ENCODE assay signal across 20 cellular contexts in genomic region chr16:66304961-66305360, GRCh38.
"Had no signal": no experiment of that assay in that cellular context is flagged by ENCODE, and none has a peak within 500 bp of the region (broad histone marks: within the 10 kb centered on the region; RNA-seq: fewer than 3 reads in every experiment).

No MANE protein-coding gene starts in this region.

- H3K4me1 ChIP-seq: gastrocnemius medialis, left ventricle myocardium inferior, lower lobe of right lung, right atrium auricular region, testis, upper lobe of right lung had no signal

- DNase-seq: effector memory CD4-positive, alpha-beta T cell; gastrocnemius medialis; left ventricle myocardium inferior; lower lobe of right lung; midbrain; naive B cell; small intestine; stimulated activated CD4-positive, alpha-beta T cell treated with anti-CD3 and anti-CD28 coated beads, Interleukin-12 subunit alpha, Interleukin-12 subunit beta, amount 100 ng/mL, for 4 hours; stimulated activated CD4-positive, alpha-beta T cell treated with anti-CD3 and anti-CD28 coated beads, Interleukin-4, amount 100 ng/mL, for 1 hour; stimulated activated CD8-positive, alpha-beta memory T cell treated with anti-CD3 and anti-CD28 coated beads, Interleukin-4, amount 100 ng/mL, for 48 hours; stimulated activated naive CD8-positive, alpha-beta T cell treated with anti-CD3 and anti-CD28 coated beads, Interleukin-15, Interleukin-2, amounts not matched to agents 100 U/mL and 50 U/mL, for 24 hours; testis; upper lobe of right lung had no signal

- H3K4me3 Mint-ChIP-seq: central memory CD8-positive, alpha-beta T cell; memory B cell; naive B cell; stimulated activated effector memory CD8-positive, alpha-beta T cell treated with anti-CD3 and anti-CD28 coated beads, Interleukin-12 subunit alpha, Interleukin-12 subunit beta, amount 100 ng/mL, for 72 hours had no signal

- H3K9me3 ChIP-seq: gastrocnemius medialis, lower lobe of right lung, right atrium auricular region, testis, upper lobe of right lung had no signal

- H3K4me1 Mint-ChIP-seq: central memory CD8-positive, alpha-beta T cell; memory B cell; naive B cell; stimulated activated effector memory CD8-positive, alpha-beta T cell treated with anti-CD3 and anti-CD28 coated beads, Interleukin-12 subunit alpha, Interleukin-12 subunit beta, amount 100 ng/mL, for 72 hours had no signal

- H3K9me3 Mint-ChIP-seq: stimulated activated effector memory CD8-positive, alpha-beta T cell treated with anti-CD3 and anti-CD28 coated beads, Interleukin-12 subunit alpha, Interleukin-12 subunit beta, amount 100 ng/mL, for 72 hours had no signal

- H3K27ac Mint-ChIP-seq: memory B cell; naive B cell; stimulated activated effector memory CD8-positive, alpha-beta T cell treated with anti-CD3 and anti-CD28 coated beads, Interleukin-12 subunit alpha, Interleukin-12 subunit beta, amount 100 ng/mL, for 72 hours had no signal

- H3K36me3 ChIP-seq: esophagus muscularis mucosa, gastrocnemius medialis, left ventricle myocardium inferior, lower lobe of right lung, right atrium auricular region, tibial nerve, upper lobe of right lung had no signal

- ATAC-seq: gastrocnemius medialis; lower lobe of right lung; stimulated activated effector memory CD8-positive, alpha-beta T cell treated with anti-CD3 and anti-CD28 coated beads, Interleukin-12 subunit alpha, Interleukin-12 subunit beta, amount 100 ng/mL, for 72 hours; stimulated activated naive CD8-positive, alpha-beta T cell treated with anti-CD3 and anti-CD28 coated beads, Interleukin-15, Interleukin-2, amounts not matched to agents 100 U/mL and 50 U/mL, for 24 hours; upper lobe of right lung had no signal

- H3K4me3 ChIP-seq: esophagus muscularis mucosa, gastrocnemius medialis, left ventricle myocardium inferior, lower lobe of right lung, right atrium auricular region, testis, tibial nerve, upper lobe of right lung had no signal

- H3K36me3 Mint-ChIP-seq: memory B cell; naive B cell; stimulated activated effector memory CD8-positive, alpha-beta T cell treated with anti-CD3 and anti-CD28 coated beads, Interleukin-12 subunit alpha, Interleukin-12 subunit beta, amount 100 ng/mL, for 72 hours had no signal

- H3K27ac ChIP-seq: epithelial cell of prostate, esophagus muscularis mucosa, gastrocnemius medialis, left ventricle myocardium inferior, lower lobe of right lung, right atrium auricular region, testis, tibial nerve, upper lobe of right lung had no signal

- H3K27me3 ChIP-seq: right atrium auricular region, testis, tibial nerve, upper lobe of right lung had no signal
